In genomic region chr13:110869805-110870706, GRCh38 we compare ENCODE assay signal across 8 cellular contexts. TPM values are rescaled to one million over a fixed set of nuclear protein-coding genes. Genes with fewer than 3 reads are reported as not detected.
DNase-seq lines count a peak whose midpoint lies in the region; ATAC-seq and TF ChIP-seq lines count a peak whose summit lies in the region.

No MANE protein-coding gene starts in this region.

- no peak for TF ChIP-seq CTCF in omental fat pad (IDR thresholded peaks at IDR 0.05)

- ATAC-seq in omental fat pad (ENCODE audit: low FRiP score) (peak; percentile 90), HG02973 (IDR thresholded peaks at IDR 0.05; ENCODE audit: unreplicated experiment) (no peak)

- DNase-seq in COLO668 (lab: John Stamatoyannopoulos, UW; ENCODE audit: unreplicated experiment) (peak; percentile 93), HuH-7 (ENCODE audit: low spot score) (peak; percentile 40), glomerular endothelial cell (ENCODE audit: extremely low read depth, low read depth, low spot score) (peak; percentile 99), omental fat pad (ENCODE audit: low spot score) (peak; percentile 95), activated gamma-delta T cell treated with Interleukin-2 at 50 U/mL for 16 hours (no peak)
- DNase-seq in activated T-cell treated with anti-CD3 and anti-CD28 coated beads, Interleukin-2, amount 50 U/mL, for 48 hours: peak; percentile 38 to 54
- DNase-seq in activated effector memory CD4-positive, alpha-beta T cell treated with Interleukin-2 at 50 U/mL for 16 hours: no peak

RNA-seq across cellular contexts. Expression of gene ANKRD10, which starts 44.8 kb away (rescaled TPM):
- 66.0 and 92.9 TPM in 2 replicates for total RNA-seq in glomerular endothelial cell
- 100 to 1,000 TPM in 3 of 4 donors, 10 to 100 TPM in 1; 87.8 to 182 (median 145) TPM for total RNA-seq in omental fat pad

Comparison
In these comparisons a context has a peak if more than half of its experiments do, and no peak if none do; other contexts are left out.
1. DNase-seq: peak in COLO668 (single experiment), HuH-7 (single experiment), activated T-cell treated with anti-CD3 and anti-CD28 coated beads, Interleukin-2, amount 50 U/mL, for 48 hours (2 of 2), glomerular endothelial cell (single experiment) and omental fat pad (single experiment); none in activated effector memory CD4-positive, alpha-beta T cell treated with Interleukin-2 at 50 U/mL for 16 hours (single experiment) and activated gamma-delta T cell treated with Interleukin-2 at 50 U/mL for 16 hours (single experiment).